ENCODE assay signal across 8 cellular contexts in genomic region chr11:72924568-72925190, GRCh38.
DNase-seq lines count a peak whose midpoint lies in the region; ATAC-seq and TF ChIP-seq lines count a peak whose summit lies in the region.

No MANE protein-coding gene starts in this region.

- peak in 2 of 4 experiments; percentile 56 to 58 for TF ChIP-seq CTCF in prostate gland (IDR thresholded peaks at IDR 0.05)

- ATAC-seq in HG02759 (IDR thresholded peaks at IDR 0.05; ENCODE audit: unreplicated experiment): no peak

- H3K4me2 ChIP-seq in Karpas-422 (ENCODE audit: low read depth, low read length, poor library complexity, severe bottlenecking): no peak overlapping the region

- peaks cover 42% of the 10 kb centered on the region for H3K79me2 ChIP-seq in Karpas-422 (ENCODE audit: low read length)

- H3K9me3 ChIP-seq in Karpas-422 (ENCODE audit: low read length) (no peaks in the 10 kb centered on the region), prostate gland (no peaks in the 10 kb centered on the region)

- no peaks in the 10 kb centered on the region for H3K4me1 ChIP-seq in Karpas-422 (ENCODE audit: low read length)
- no peaks in the 10 kb centered on the region for H3K4me1 ChIP-seq in prostate gland (replicated peaks)

- intact Hi-C loops in prostate gland (cut with DNase I): loop anchor here (5.0 kb wide), 1 partner anchor 253 kb away; no protein-coding TSS in a partner anchor

- peaks cover 22% of the 10 kb centered on the region for H3K36me3 ChIP-seq in Karpas-422 (ENCODE audit: insufficient read depth, low read length)
- no peaks in the 10 kb centered on the region for H3K36me3 ChIP-seq in prostate gland

- H3K9ac ChIP-seq in Karpas-422 (ENCODE audit: low read length): no peak overlapping the region

- H3K27me3 ChIP-seq in Karpas-422 (ENCODE audit: low read length) (no peaks in the 10 kb centered on the region), prostate gland (replicated peaks; ENCODE audit: insufficient read depth) (no peaks in the 10 kb centered on the region)

- TF ChIP-seq POLR2A in prostate gland (IDR thresholded peaks at IDR 0.05): no peak

- H3K9me2 ChIP-seq in Karpas-422 (replicated peaks; ENCODE audit: insufficient read depth, low read length): no peaks in the 10 kb centered on the region

- no peaks in the 10 kb centered on the region for H4K20me1 ChIP-seq in Karpas-422 (ENCODE audit: insufficient read depth, low read depth, low read length)

- 100% methylated on average over 1 of the region's 1 CpG for WGBS in prostate gland

- DNase-seq in COLO829 (ENCODE audit: low spot score): peak; percentile 19
- DNase-seq in Karpas-422: peak; percentile 70
- peak; percentile 10 for DNase-seq in cerebellum (ENCODE audit: low spot score)
- DNase-seq in myocyte (ENCODE audit: low read depth): peak; percentile 54
- DNase-seq in DMS153 (lab: John Stamatoyannopoulos, UW): no peak
- DNase-seq in stimulated activated CD4-positive, alpha-beta T cell treated with anti-CD3 and anti-CD28 coated beads, Interleukin-15, amount 100 ng/mL, for 24 hours: no peak
- DNase-seq in prostate gland (ENCODE audit: low spot score): no peak

- H3K27ac ChIP-seq in Karpas-422 (ENCODE audit: low read length) (0 out of 2 replicates have a peak overlapping the region, but pooled peaks have one; percentile 19), prostate gland (no peak overlapping the region)

- no peak overlapping the region for H2AFZ ChIP-seq in Karpas-422 (ENCODE audit: low read length)

- H3K4me3 ChIP-seq in Karpas-422 (ENCODE audit: low read length) (no peak overlapping the region), prostate gland (no peak overlapping the region)

Comparison
In these comparisons a context has a peak if more than half of its experiments do, and no peak if none do; other contexts are left out.
1. DNase-seq: peak in COLO829 (single experiment), Karpas-422 (single experiment), cerebellum (single experiment) and myocyte (single experiment); none in DMS153 (single experiment), stimulated activated CD4-positive, alpha-beta T cell treated with anti-CD3 and anti-CD28 coated beads, Interleukin-15, amount 100 ng/mL, for 24 hours (single experiment) and prostate gland (single experiment).